ENCODE assay signal across 8 cellular contexts in the genomic region with DNA sequence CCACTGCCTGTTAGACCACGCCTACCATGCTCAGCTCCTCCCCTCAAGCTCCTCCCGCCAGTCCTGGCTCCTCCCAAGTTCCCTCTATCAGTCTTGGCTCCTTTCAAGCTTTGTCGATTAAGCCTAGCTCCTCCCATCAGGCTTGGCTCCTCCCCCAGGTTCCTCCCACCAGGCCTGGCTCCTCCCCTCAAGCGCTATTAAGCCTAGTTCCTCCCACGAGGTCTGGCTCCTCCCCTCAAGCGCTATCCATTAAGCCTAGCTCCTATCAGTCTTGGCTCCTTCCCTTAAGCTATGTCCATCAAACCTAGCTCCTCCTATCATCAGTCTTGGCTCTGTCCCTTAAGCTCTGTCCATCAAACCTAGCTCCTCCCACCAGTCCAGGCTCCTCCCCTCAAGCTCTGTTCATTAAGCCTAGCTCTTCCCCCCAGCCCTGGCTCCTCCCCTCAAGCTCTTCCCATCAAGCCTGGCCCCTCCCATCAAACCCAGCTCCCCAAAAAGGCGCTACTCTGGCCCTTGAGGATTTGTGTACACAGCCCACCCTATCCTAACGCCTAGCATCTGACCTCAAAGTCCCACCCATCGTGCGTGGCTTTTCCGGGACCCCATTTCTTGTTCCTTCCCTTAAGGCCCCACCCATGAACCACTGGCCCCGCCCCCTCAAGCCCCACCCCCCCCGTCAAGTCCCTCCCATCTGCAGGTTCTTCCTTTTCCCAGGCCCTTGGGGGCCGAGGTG. TPM values are rescaled to one million over a fixed set of nuclear protein-coding genes. Genes with fewer than 3 reads are reported as not detected.
DNase-seq lines count a peak whose midpoint lies in the region; ATAC-seq and TF ChIP-seq lines count a peak whose summit lies in the region.

No MANE protein-coding gene starts in this region.

- no peak overlapping the region for H3K27ac Mint-ChIP-seq in activated naive CD4-positive, alpha-beta T cell treated with anti-CD3 and anti-CD28 coated beads, Interleukin-2, amount 50 U/mL, for 72 hours
- H3K27ac Mint-ChIP-seq in neural progenitor cell: no peak overlapping the region

- H3K4me3 Mint-ChIP-seq in neural progenitor cell: no peak overlapping the region

- peaks cover 8% of the 10 kb centered on the region for H3K79me2 ChIP-seq in neural progenitor cell (ENCODE audit: low read depth)

- ATAC-seq in activated naive CD4-positive, alpha-beta T cell treated with anti-CD3 and anti-CD28 coated beads, Interleukin-2, amount 50 U/mL, for 72 hours: peak; percentile 70 to 74
- ATAC-seq in GM21723 (IDR thresholded peaks at IDR 0.05; ENCODE audit: unreplicated experiment): no peak

- peaks cover 29% of the 10 kb centered on the region for H4K20me1 ChIP-seq in neural progenitor cell (ENCODE audit: low read depth)

- intact Hi-C loops in cardiac septum (cut with DNase I): no loop called here

- H3K9ac ChIP-seq in neural progenitor cell: no peak overlapping the region

- peak; percentile 25 for DNase-seq in NCI-H345 (lab: John Stamatoyannopoulos, UW)
- no peak for DNase-seq in NCI-H345 treated with DMSO at 0.1 percent for 48 hours (lab: John Stamatoyannopoulos, UW; ENCODE audit: unreplicated experiment)
- peak; percentile 19 for DNase-seq in NCI-H460 (ENCODE audit: extremely low read depth, low read depth)
- peak in 1 of 2 donors; percentile 54 for DNase-seq in activated naive CD4-positive, alpha-beta T cell treated with anti-CD3 and anti-CD28 coated beads, Interleukin-2, amount 50 U/mL, for 72 hours (ENCODE audit: low spot score in 2 of 2)
- DNase-seq in neural progenitor cell (ENCODE audit: low spot score): peak; percentile 47
- no peak for DNase-seq in cardiac septum (ENCODE audit: low spot score)
- DNase-seq in mesenteric fat pad (ENCODE audit: low spot score): no peak

- no peaks in the 10 kb centered on the region for H3K27me3 ChIP-seq in neural progenitor cell

- H3K9me3 ChIP-seq in neural progenitor cell (ENCODE audit: low read depth): no peaks in the 10 kb centered on the region

- H3K36me3 Mint-ChIP-seq in activated naive CD4-positive, alpha-beta T cell treated with anti-CD3 and anti-CD28 coated beads, Interleukin-2, amount 50 U/mL, for 72 hours: no peaks in the 10 kb centered on the region
- no peaks in the 10 kb centered on the region for H3K36me3 Mint-ChIP-seq in neural progenitor cell

- no peak overlapping the region for H2AFZ ChIP-seq in neural progenitor cell (replicated peaks)

- no peaks in the 10 kb centered on the region for H3K36me3 ChIP-seq in neural progenitor cell

- H3K4me1 ChIP-seq in neural progenitor cell: no peaks in the 10 kb centered on the region

- no peak overlapping the region for H3K4me2 ChIP-seq in neural progenitor cell

- H3K9me3 Mint-ChIP-seq in activated naive CD4-positive, alpha-beta T cell treated with anti-CD3 and anti-CD28 coated beads, Interleukin-2, amount 50 U/mL, for 72 hours: peaks cover 3 to 4% of the 10 kb centered on the region in 2 donors
- H3K9me3 Mint-ChIP-seq in neural progenitor cell: no peaks in the 10 kb centered on the region

- H3K27me3 Mint-ChIP-seq in neural progenitor cell (ENCODE audit: insufficient read depth, low read depth): no peaks in the 10 kb centered on the region

- no peaks in the 10 kb centered on the region for H3K4me1 Mint-ChIP-seq in neural progenitor cell

- TF ChIP-seq CTCF in neural progenitor cell (IDR thresholded peaks at IDR 0.05): no peak

- H3K4me3 ChIP-seq in neural progenitor cell: no peak overlapping the region

- H3F3A ChIP-seq in neural progenitor cell (ENCODE audit: low read depth): no peaks in the 10 kb centered on the region

- no peak overlapping the region for H3K27ac ChIP-seq in neural progenitor cell

RNA-seq across cellular contexts. Expression of a gene that starts 10.0 kb away (rescaled TPM):
- 0.35 and 0.89 TPM in 2 replicates for total RNA-seq in NCI-H460 (2014; rRNA removed; shearing (Covaris generic))
- 0.36 and 1.1 TPM in 2 replicates for polyA plus RNA-seq in NCI-H460 (2014; cell fraction: nucleus; rRNA removed)
- under 1 TPM; 0.07 to 0.80 TPM for total RNA-seq in activated naive CD4-positive, alpha-beta T cell treated with anti-CD3 and anti-CD28 coated beads, Interleukin-2, amount 50 U/mL, for 72 hours
- total RNA-seq in neural progenitor cell (ENCODE audit: low replicate concordance) (2.7 and 15.6 TPM in 2 replicates), cardiac septum (not detected), mesenteric fat pad (0.32 TPM)

RNA-seq across cellular contexts. Expression of a gene that starts 23.7 kb away (rescaled TPM):
- total RNA-seq in NCI-H460 (2014; rRNA removed; shearing (Covaris generic)): 34.8 and 36.0 TPM in 2 replicates
- 72.3 and 77.3 TPM in 2 replicates for polyA plus RNA-seq in NCI-H460 (2014; cell fraction: nucleus; rRNA removed)
- 10 to 100 TPM; 46.4 to 65.6 TPM for total RNA-seq in activated naive CD4-positive, alpha-beta T cell treated with anti-CD3 and anti-CD28 coated beads, Interleukin-2, amount 50 U/mL, for 72 hours
- total RNA-seq in neural progenitor cell (ENCODE audit: low replicate concordance): 30.9 and 51.4 TPM in 2 replicates
- 21.8 TPM for total RNA-seq in cardiac septum
- total RNA-seq in mesenteric fat pad: 19.5 TPM

RNA-seq across cellular contexts. Expression of a gene that starts 23.9 kb away (rescaled TPM):
- total RNA-seq in NCI-H460 (2014; rRNA removed; shearing (Covaris generic)): 20.4 and 20.6 TPM in 2 replicates
- polyA plus RNA-seq in NCI-H460 (2014; cell fraction: nucleus; rRNA removed): 5.6 and 187 TPM in 2 replicates
- total RNA-seq in activated naive CD4-positive, alpha-beta T cell treated with anti-CD3 and anti-CD28 coated beads, Interleukin-2, amount 50 U/mL, for 72 hours: 100 to 1,000 TPM; 101 to 108 TPM
- total RNA-seq in neural progenitor cell (ENCODE audit: low replicate concordance): 22.0 and 30.3 TPM in 2 replicates
- total RNA-seq in cardiac septum: 130 TPM
- 98.6 TPM for total RNA-seq in mesenteric fat pad

RNA-seq across cellular contexts. Expression of a gene that starts 27.9 kb away (rescaled TPM):
- total RNA-seq in NCI-H460 (2014; rRNA removed; shearing (Covaris generic)): not detected in 2 replicates
- not detected in 2 replicates for polyA plus RNA-seq in NCI-H460 (2014; cell fraction: nucleus; rRNA removed)
- total RNA-seq in activated naive CD4-positive, alpha-beta T cell treated with anti-CD3 and anti-CD28 coated beads, Interleukin-2, amount 50 U/mL, for 72 hours: 1 to 10 TPM; 1.8 to 4.2 TPM
- total RNA-seq in neural progenitor cell (ENCODE audit: low replicate concordance) (not detected in 2 replicates), cardiac septum (not detected), mesenteric fat pad (not detected)

RNA-seq across cellular contexts. Expression of a gene that starts 31.3 kb away (rescaled TPM):
- total RNA-seq in NCI-H460 (2014; rRNA removed; shearing (Covaris generic)): 18.9 and 19.4 TPM in 2 replicates
- 21.0 and 21.7 TPM in 2 replicates for polyA plus RNA-seq in NCI-H460 (2014; cell fraction: nucleus; rRNA removed)
- total RNA-seq in activated naive CD4-positive, alpha-beta T cell treated with anti-CD3 and anti-CD28 coated beads, Interleukin-2, amount 50 U/mL, for 72 hours: 100 to 1,000 TPM; 103 to 111 TPM
- total RNA-seq in neural progenitor cell (ENCODE audit: low replicate concordance): 12.7 and 21.9 TPM in 2 replicates
- total RNA-seq in cardiac septum: 4.0 TPM
- 60.4 TPM for total RNA-seq in mesenteric fat pad

Comparison
In these comparisons a context has a peak if more than half of its experiments do, and no peak if none do; other contexts are left out.
1. DNase-seq: peak in NCI-H345 (single experiment), NCI-H460 (single experiment) and neural progenitor cell (single experiment); none in NCI-H345 treated with DMSO at 0.1 percent for 48 hours (single experiment), cardiac septum (single experiment) and mesenteric fat pad (single experiment).